Comparison of ENCODE assay signal across 1 cellular context in genomic region chr20:63336232-63336752, GRCh38.
TF ChIP-seq lines count a peak whose summit lies in the region.

No MANE protein-coding gene starts in this region.

TF ChIP-seq in GM12878, 131 proteins besides CTCF, POLR2A, EP300 and RAD21:
- TF ChIP-seq RB1 (IDR thresholded peaks at IDR 0.05; ENCODE audit: borderline replicate concordance) (no peak), NFXL1 (IDR thresholded peaks at IDR 0.05; ENCODE audit: borderline replicate concordance) (no peak), TCF3 (IDR thresholded peaks at IDR 0.05; ENCODE audit: borderline replicate concordance, insufficient read depth, low read depth, low read length) (peak; percentile 82; the same call in 1 of the 2 replicates), PBX3 (IDR thresholded peaks at IDR 0.05; ENCODE audit: insufficient replicate concordance, low read depth, low read length) (peak; percentile 16), BCL3 (IDR thresholded peaks at IDR 0.05; ENCODE audit: borderline replicate concordance, insufficient read depth, low read depth, low read length, poor library complexity, severe bottlenecking) (peak; percentile 97), ZNF687 (IDR thresholded peaks at IDR 0.05) (no peak)
